In the genomic region with DNA sequence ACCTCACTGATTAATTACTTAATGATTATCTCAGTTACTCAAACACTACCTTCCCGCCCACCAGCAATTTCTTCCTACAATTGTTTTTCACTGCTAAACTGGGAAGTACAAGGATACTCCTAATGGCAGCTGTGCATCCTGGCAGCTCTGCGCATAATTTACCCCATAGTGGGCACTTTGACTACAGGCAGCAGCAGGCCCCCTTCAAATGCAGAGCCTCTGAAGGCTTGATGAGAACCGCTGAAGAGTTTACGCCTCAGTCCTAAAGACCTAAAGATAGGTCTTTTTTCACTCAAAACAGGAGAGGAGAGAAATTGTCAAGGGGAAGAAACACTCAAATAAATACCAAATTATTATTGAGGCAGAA, we compare ENCODE assay signal across 18 cellular contexts. TPM values are rescaled to one million over a fixed set of nuclear protein-coding genes. Genes with fewer than 3 reads are reported as not detected.
DNase-seq lines count a peak whose midpoint lies in the region; TF ChIP-seq lines count a peak whose summit lies in the region.
"Had no signal": no experiment of that assay in that cellular context is flagged by ENCODE, and none has a peak within 500 bp of the region (broad histone marks: within the 10 kb centered on the region; RNA-seq: fewer than 3 reads in every experiment).

No MANE protein-coding gene starts in this region.

- no peak overlapping the region for H3K4me3 ChIP-seq in endocrine pancreas (ENCODE audit: control insufficient read depth, insufficient read depth, low read length)
- peak overlapping the region in 1 of 8 donors; percentile 49 for H3K4me3 ChIP-seq in spleen
- H3K4me3 ChIP-seq: A549, adrenal gland, gastroesophageal sphincter had no signal

- 58 to 88% (median 77%) methylated on average over 4 of the region's 4 CpGs for WGBS in spleen, 5 donors

- peak overlapping the region; percentile 23 for H3K9ac ChIP-seq in endocrine pancreas (ENCODE audit: control insufficient read depth, insufficient read depth, low read length)

- peak; percentile 38 for DNase-seq in NCI-H748 (lab: John Stamatoyannopoulos, UW; ENCODE audit: unreplicated experiment)
- DNase-seq in NCI-H748 treated with DMSO at 0.1 percent for 48 hours (lab: John Stamatoyannopoulos, UW), result no peak
- DNase-seq in NCI-H146 (lab: John Stamatoyannopoulos, UW), result peak; percentile 64
- DNase-seq in spleen, result no peak
- DNase-seq in medulla oblongata (ENCODE audit: extremely low spot score), result no peak
- DNase-seq in activated effector memory CD4-positive, alpha-beta T cell treated with Interleukin-2 at 50 U/mL for 16 hours, result no peak
- DNase-seq in NCI-H187 (lab: John Stamatoyannopoulos, UW), result no peak
- DNase-seq: activated CD8-positive, alpha-beta T cell treated with anti-CD3 and anti-CD28 coated beads, Interleukin-2, amount 10 ng/mL, durations not matched to agents 7 days and 5 days; CD4-positive, alpha-beta T cell; HFFc6; midbrain; NCI-H1092; NCI-H226; trophoblast cell had no signal

- H3K27me3 ChIP-seq in endocrine pancreas (ENCODE audit: control insufficient read depth, insufficient read depth, low read length) (no peaks in the 10 kb centered on the region), spleen (replicated peaks in 1 of 7) (no peaks in the 10 kb centered on the region)
- H3K27me3 ChIP-seq: adrenal gland, gastroesophageal sphincter had no signal

- H3K9me3 ChIP-seq in endocrine pancreas (ENCODE audit: control insufficient read depth, low read length) (no peaks in the 10 kb centered on the region), spleen (no peaks in the 10 kb centered on the region)
- H3K9me3 ChIP-seq: A549, adrenal gland, gastroesophageal sphincter had no signal

- TF ChIP-seq POLR2A in spleen (IDR thresholded peaks at IDR 0.05), result no peak

- peak overlapping the region in 5 of 8 donors; percentile 7 to 79 (median 58) for H3K27ac ChIP-seq in spleen
- H3K27ac ChIP-seq: A549, adrenal gland, gastroesophageal sphincter had no signal

- H3K36me3 ChIP-seq in endocrine pancreas (ENCODE audit: control insufficient read depth, insufficient read depth, low read length) (no peaks in the 10 kb centered on the region), spleen (peaks cover 0 to 78% (median 28%) of the 10 kb centered on the region in 6 donors)

- TF ChIP-seq CTCF in spleen (IDR thresholded peaks at IDR 0.05 in 8 of 11, conservative IDR thresholded peaks at IDR 0.05 in 3 of 11), result no peak

- intact Hi-C loops in spleen (cut with DNase I; ENCODE audit: low total_unique reads), result no loop called here

- H3K4me1 ChIP-seq in endocrine pancreas (ENCODE audit: control insufficient read depth, insufficient read depth, low read length), result no peaks in the 10 kb centered on the region
- H3K4me1 ChIP-seq in spleen, result peaks cover 10 to 98% (median 50%) of the 10 kb centered on the region in 6 donors
- H3K4me1 ChIP-seq: A549, gastroesophageal sphincter had no signal

RNA-seq across cellular contexts. Expression of gene CCDC32, which starts 10.7 kb away (rescaled TPM):
- 10 to 100 TPM; 38.9 to 64.1 (median 46.4) TPM for total RNA-seq in spleen
- polyA plus RNA-seq in spleen, result 10 to 100 TPM; 27.3 to 42.5 (median 33.6) TPM

RNA-seq across cellular contexts. Expression of gene RPUSD2, which starts 15.0 kb away (rescaled TPM):
- total RNA-seq in spleen, result 10 to 100 TPM in 1 of 7 donors, 1 to 10 TPM in 6; 7.1 to 11.0 (median 8.3) TPM
- 10 to 100 TPM; 11.2 to 12.3 (median 12.2) TPM for polyA plus RNA-seq in spleen

RNA-seq across cellular contexts. Expression of gene KNL1, which starts 39.9 kb away (rescaled TPM):
- total RNA-seq in spleen, result 1 to 10 TPM; 2.1 to 9.7 (median 4.6) TPM
- 1 to 10 TPM in 1 of 3 donors, under 1 TPM in 2; 0.52 to 2.1 (median 0.67) TPM for polyA plus RNA-seq in spleen

Comparison
In these comparisons a context has a peak if more than half of its experiments do, and no peak if none do; other contexts are left out.
1. DNase-seq: peak in NCI-H748 (single experiment) and NCI-H146 (single experiment); none in NCI-H748 treated with DMSO at 0.1 percent for 48 hours (single experiment), spleen (single experiment), medulla oblongata (single experiment), activated effector memory CD4-positive, alpha-beta T cell treated with Interleukin-2 at 50 U/mL for 16 hours (single experiment) and NCI-H187 (0 of 2).